18 cellular contexts compared by ENCODE assay signal in genomic region chr1:111768023-111768422, GRCh38. TPM values are rescaled to one million over a fixed set of nuclear protein-coding genes. Genes with fewer than 3 reads are reported as not detected.
DNase-seq lines count a peak whose midpoint lies in the region; ATAC-seq and TF ChIP-seq lines count a peak whose summit lies in the region.
"Had no signal": no experiment of that assay in that cellular context is flagged by ENCODE, and none has a peak within 500 bp of the region (broad histone marks: within the 10 kb centered on the region; RNA-seq: fewer than 3 reads in every experiment).

No MANE protein-coding gene starts in this region.

- H3K9ac ChIP-seq in GM23248 (0 out of 2 replicates have a peak overlapping the region, but pooled peaks have one; percentile 11), mesenchymal stem cell (ENCODE audit: low read length) (peak overlapping the region; percentile 6)
- H3K9ac ChIP-seq: SK-N-SH had no signal

- no peaks in the 10 kb centered on the region for H3K9me2 ChIP-seq in GM23248 (ENCODE audit: insufficient read depth)
- H3K9me2 ChIP-seq: SK-N-SH had no signal

- no peak overlapping the region for H2AK5ac ChIP-seq in mesenchymal stem cell (ENCODE audit: low read length, severe bottlenecking)

- H3K27me3 ChIP-seq in GM23248 (replicated peaks; ENCODE audit: insufficient read depth) (no peaks in the 10 kb centered on the region), mesenchymal stem cell (ENCODE audit: control insufficient read depth in 1 of 2, insufficient read depth in 1 of 2, low read length in 2 of 2) (no peaks in the 10 kb centered on the region)

- no peak for TF ChIP-seq CTCF in GM10266 (IDR thresholded peaks at IDR 0.05; ENCODE audit: control insufficient read depth, insufficient read depth, low read depth, missing control alignments)

- H3K27me3 Mint-ChIP-seq in activated T-cell treated with anti-CD3 and anti-CD28 coated beads, Interleukin-2, amount 50 U/mL, for 24 hours = no peaks in the 10 kb centered on the region
- no peaks in the 10 kb centered on the region for H3K27me3 Mint-ChIP-seq in activated T-cell treated with anti-CD3 and anti-CD28 coated beads, Interleukin-2, amount 50 U/mL, for 4 hours (ENCODE audit: low read depth)
- H3K27me3 Mint-ChIP-seq: CD4-positive, CD25-positive, alpha-beta regulatory T cell had no signal

- peaks cover 17% of the 10 kb centered on the region for H3K79me1 ChIP-seq in mesenchymal stem cell (replicated peaks; ENCODE audit: low read length, poor library complexity, severe bottlenecking)

- H3K4me2 ChIP-seq in GM23248 (ENCODE audit: unreplicated experiment) = no peak overlapping the region
- H3K4me2 ChIP-seq in mesenchymal stem cell (ENCODE audit: low read length, poor library complexity, severe bottlenecking) = no peak overlapping the region
- H3K4me2 ChIP-seq: SK-N-SH had no signal

- H3K27ac Mint-ChIP-seq in activated T-cell treated with anti-CD3 and anti-CD28 coated beads, Interleukin-2, amount 50 U/mL, for 24 hours = peak overlapping the region; percentile 72

- no peak overlapping the region for H2BK120ac ChIP-seq in mesenchymal stem cell (ENCODE audit: low read depth, low read length)

- H3K9me3 Mint-ChIP-seq in activated T-cell treated with anti-CD3 and anti-CD28 coated beads, Interleukin-2, amount 50 U/mL, for 24 hours = no peaks in the 10 kb centered on the region
- H3K9me3 Mint-ChIP-seq in activated T-cell treated with anti-CD3 and anti-CD28 coated beads, Interleukin-2, amount 50 U/mL, for 4 hours = no peaks in the 10 kb centered on the region
- H3K9me3 Mint-ChIP-seq: CD4-positive, CD25-positive, alpha-beta regulatory T cell had no signal

- no peak overlapping the region for H3K18ac ChIP-seq in mesenchymal stem cell (ENCODE audit: low read depth in 1 of 2, low read length in 2 of 2)

- H2BK12ac ChIP-seq in mesenchymal stem cell (ENCODE audit: low read length in 2 of 2) = no peak overlapping the region

- H3K27ac ChIP-seq in GM23248 (no peak overlapping the region), mesenchymal stem cell (ENCODE audit: low read length, poor library complexity, severe bottlenecking) (no peak overlapping the region)

- no peak overlapping the region for H3K14ac ChIP-seq in mesenchymal stem cell (ENCODE audit: low read length in 2 of 2)

- H4K91ac ChIP-seq in mesenchymal stem cell (ENCODE audit: low read length) = no peak overlapping the region

- no peak overlapping the region for H2BK15ac ChIP-seq in mesenchymal stem cell (ENCODE audit: low read depth, poor library complexity, severe bottlenecking)

- in situ Hi-C loops in GM23248 (cut with MboI) = loop anchor here (25.0 kb wide), 1 partner anchor 556 kb away; the partner anchor contains the start of gene DENND2D

- no peak overlapping the region for H2AFZ ChIP-seq in GM23248
- H2AFZ ChIP-seq in mesenchymal stem cell (ENCODE audit: low read depth, low read length) = no peak overlapping the region

- H4K20me1 ChIP-seq in GM23248 (ENCODE audit: insufficient read depth) = no peaks in the 10 kb centered on the region

- H3K79me2 ChIP-seq in GM23248 (ENCODE audit: insufficient read depth) = no peaks in the 10 kb centered on the region

- peaks cover 20% of the 10 kb centered on the region for H3K4me1 Mint-ChIP-seq in activated T-cell treated with anti-CD3 and anti-CD28 coated beads, Interleukin-2, amount 50 U/mL, for 24 hours (ENCODE audit: low read depth)
- H3K4me1 Mint-ChIP-seq in activated T-cell treated with anti-CD3 and anti-CD28 coated beads, Interleukin-2, amount 50 U/mL, for 4 hours (ENCODE audit: low read depth) = peaks cover 3% of the 10 kb centered on the region

- H3K4me3 Mint-ChIP-seq in activated T-cell treated with anti-CD3 and anti-CD28 coated beads, Interleukin-2, amount 50 U/mL, for 24 hours = no peak overlapping the region
- H3K4me3 Mint-ChIP-seq in activated T-cell treated with anti-CD3 and anti-CD28 coated beads, Interleukin-2, amount 50 U/mL, for 4 hours = no peak overlapping the region
- H3K4me3 Mint-ChIP-seq: CD4-positive, CD25-positive, alpha-beta regulatory T cell had no signal

- no peak overlapping the region for H3K23ac ChIP-seq in mesenchymal stem cell (ENCODE audit: low read length in 2 of 2)

- peaks cover 32% of the 10 kb centered on the region for H3K36me3 ChIP-seq in GM23248 (ENCODE audit: low read depth)
- H3K36me3 ChIP-seq in mesenchymal stem cell (ENCODE audit: control insufficient read depth in 1 of 2, insufficient read depth in 2 of 2, low read depth in 1 of 2, low read length in 2 of 2) = peaks cover 6 to 61% of the 10 kb centered on the region in 2 experiments

- H2BK5ac ChIP-seq in mesenchymal stem cell (ENCODE audit: low read depth, low read length, poor library complexity, severe bottlenecking) = no peak overlapping the region

- ATAC-seq in activated T-cell treated with anti-CD3 and anti-CD28 coated beads, Interleukin-2, amount 50 U/mL, for 4 hours = no peak
- ATAC-seq: Panc1 had no signal

- no peak overlapping the region for H4K8ac ChIP-seq in mesenchymal stem cell (ENCODE audit: low read length)

- no peak overlapping the region for H3K4me3 ChIP-seq in GM23248
- no peak overlapping the region for H3K4me3 ChIP-seq in mesenchymal stem cell (ENCODE audit: insufficient read depth in 1 of 2, low read depth in 1 of 2, low read length in 2 of 2)

- H3K9me3 ChIP-seq in GM23248 (ENCODE audit: low read depth) (no peaks in the 10 kb centered on the region), mesenchymal stem cell (ENCODE audit: control insufficient read depth, low read length) (no peaks in the 10 kb centered on the region)
- H3K9me3 ChIP-seq: SK-N-SH had no signal

- no peaks in the 10 kb centered on the region for H3K4me1 ChIP-seq in GM23248 (ENCODE audit: insufficient read depth)
- H3K4me1 ChIP-seq in mesenchymal stem cell (ENCODE audit: control insufficient read depth, insufficient read depth, low read depth, low read length) = no peaks in the 10 kb centered on the region

- peaks cover 18% of the 10 kb centered on the region for H3F3A ChIP-seq in GM23248 (ENCODE audit: insufficient read depth)

- peaks cover 77% of the 10 kb centered on the region for H3K36me3 Mint-ChIP-seq in activated T-cell treated with anti-CD3 and anti-CD28 coated beads, Interleukin-2, amount 50 U/mL, for 24 hours (ENCODE audit: low read depth)
- H3K36me3 Mint-ChIP-seq in activated T-cell treated with anti-CD3 and anti-CD28 coated beads, Interleukin-2, amount 50 U/mL, for 4 hours (ENCODE audit: insufficient read depth) = peaks cover 20% of the 10 kb centered on the region

- no peak for DNase-seq in activated T-cell treated with anti-CD3 and anti-CD28 coated beads, Interleukin-2, amount 50 U/mL, for 24 hours
- DNase-seq in activated T-cell treated with anti-CD3 and anti-CD28 coated beads, Interleukin-2, amount 50 U/mL, for 4 hours = no peak
- DNase-seq in GM23248 (no peak), NCI-H2029 treated with DMSO at 0.1 percent for 48 hours (lab: John Stamatoyannopoulos, UW) (peak; percentile 72), mesenchymal stem cell (no peak), NCI-H1436 (lab: John Stamatoyannopoulos, UW) (no peak), GM10266 (ENCODE audit: extremely low spot score) (no peak)
- no peak for DNase-seq in activated CD4-positive, CD25-positive, alpha-beta regulatory T cell (lab: John Stamatoyannopoulos, UW)
- DNase-seq: CD4-positive, CD25-positive, alpha-beta regulatory T cell; MM.1S; NCI-H1048; NCI-H1417 treated with DMSO at 0.1 percent for 48 hours; NCI-H1930; NCI-H524 treated with DMSO at 0.1 percent for 48 hours; SIG-M5; SK-N-SH; T-helper 2 cell had no signal

- no peak overlapping the region for H3K4ac ChIP-seq in mesenchymal stem cell (ENCODE audit: low read depth in 1 of 2, low read length in 2 of 2)

RNA-seq across cellular contexts. Expression of gene DDX20, which starts 12.3 kb away (rescaled TPM):
- total RNA-seq in activated T-cell treated with anti-CD3 and anti-CD28 coated beads, Interleukin-2, amount 50 U/mL, for 4 hours = 10 to 100 TPM; 22.0 to 26.0 (median 24.1) TPM
- total RNA-seq in GM23248 (2014; rRNA removed; shearing (Covaris generic)) = 20.1 and 24.2 TPM in 2 replicates
- polyA plus RNA-seq in GM23248 (2016; fragmentation: Nextera tagmentation; extraction: Ambion mirVana) = 9.4 and 11.5 TPM in 2 replicates
- polyA plus RNA-seq in mesenchymal stem cell (2013, experiment 1 of 2) = 8.2 TPM
- 9.0 TPM for polyA plus RNA-seq in mesenchymal stem cell (2013, experiment 2 of 2)

RNA-seq across cellular contexts. Expression of gene INKA2, which starts 28.8 kb away (rescaled TPM):
- under 1 TPM; 0.25 to 0.82 (median 0.76) TPM for total RNA-seq in activated T-cell treated with anti-CD3 and anti-CD28 coated beads, Interleukin-2, amount 50 U/mL, for 4 hours
- 0.63 and 1.3 TPM in 2 replicates for total RNA-seq in GM23248 (2014; rRNA removed; shearing (Covaris generic))
- 1.2 and 1.3 TPM in 2 replicates for polyA plus RNA-seq in GM23248 (2016; fragmentation: Nextera tagmentation; extraction: Ambion mirVana)
- 4.3 TPM for polyA plus RNA-seq in mesenchymal stem cell (2013, experiment 1 of 2)
- 3.7 TPM for polyA plus RNA-seq in mesenchymal stem cell (2013, experiment 2 of 2)
- total RNA-seq: CD4-positive, CD25-positive, alpha-beta regulatory T cell had no signal
